In genomic region chr11:64687641-64688533, GRCh38 we compare ENCODE assay signal across 9 cellular contexts. TPM values are rescaled to one million over a fixed set of nuclear protein-coding genes. Genes with fewer than 3 reads are reported as not detected.
A peak's percentile ranks its signal among the peaks of the same experiment; 100 is the strongest.
DNase-seq lines count a peak whose midpoint lies in the region; ATAC-seq, FAIRE-seq and TF ChIP-seq lines count a peak whose summit lies in the region.
"Had no signal": no experiment of that assay in that cellular context is flagged by ENCODE, and none has a peak within 500 bp of the region (broad histone marks: within the 10 kb centered on the region; RNA-seq: fewer than 3 reads in every experiment).

No MANE protein-coding gene starts in this region.

- H3K4me3 ChIP-seq in NT2/D1 (ENCODE audit: insufficient read length, low read depth) (peak overlapping the region; percentile 50), gastroesophageal sphincter (peak overlapping the region in 1 of 2 donors; percentile 51), pancreas (peak overlapping the region in 1 of 4 donors; percentile 38)

- H3K27me3 ChIP-seq in NT2/D1 (ENCODE audit: insufficient read depth, insufficient read length) (peaks cover 8% of the 10 kb centered on the region), gastroesophageal sphincter (peaks cover 8% of the 10 kb centered on the region), pancreas (no peaks in the 10 kb centered on the region)

- no peak for TF ChIP-seq CTCF in CD14-positive monocyte (IDR thresholded peaks at IDR 0.05)
- TF ChIP-seq CTCF in gastroesophageal sphincter (IDR thresholded peaks at IDR 0.05): no peak
- no peak for TF ChIP-seq CTCF in pancreas (IDR thresholded peaks at IDR 0.05)

- peaks cover 2% of the 10 kb centered on the region for H3K4me1 ChIP-seq in NT2/D1 (ENCODE audit: insufficient read depth, insufficient read length)
- H3K4me1 ChIP-seq in gastroesophageal sphincter: peaks cover 0 to 27% (median 0%) of the 10 kb centered on the region in 3 donors
- peaks cover 0 to 18% (median 10%) of the 10 kb centered on the region in 3 donors for H3K4me1 ChIP-seq in pancreas

- WGBS in gastroesophageal sphincter (ENCODE audit: low coverage in 1 of 2), 2 donors: 48 to 64% methylated on average over 6 to 19 of the region's 19 CpGs
- 41 to 42% methylated on average over 19 of the region's 19 CpGs for WGBS in pancreas, 2 donors

- no peak for FAIRE-seq in pancreas (lab: Jason Lieb, UNC)
- FAIRE-seq: islet of Langerhans had no signal

- DNase-seq in CD14-positive monocyte (ENCODE audit: low spot score): no peak
- DNase-seq in NT2/D1 (ENCODE audit: low read depth, low spot score): no peak
- peak in 2 of 6 donors; percentile 14 to 43 for DNase-seq in pancreas
- DNase-seq in NCI-H524 treated with DMSO at 0.1 percent for 48 hours (lab: John Stamatoyannopoulos, UW): no peak
- DNase-seq in SKM-1 (lab: John Stamatoyannopoulos, UW; ENCODE audit: unreplicated experiment): no peak
- no peak for DNase-seq in SHP77 treated with DMSO at 0.1 percent for 48 hours (lab: John Stamatoyannopoulos, UW)

- peaks cover 10 to 16% (median 14%) of the 10 kb centered on the region in 3 donors for H3K27me3 Mint-ChIP-seq in CD14-positive monocyte (ENCODE audit: low read depth in 3 of 3)

- peaks cover 0 to 1% (median 0%) of the 10 kb centered on the region in 7 donors for H3K9me3 Mint-ChIP-seq in CD14-positive monocyte

- H3K4me3 Mint-ChIP-seq in CD14-positive monocyte: peak overlapping the region; percentile 74 to 89

- H3K36me3 ChIP-seq in NT2/D1 (ENCODE audit: insufficient read depth, insufficient read length, low read length): no peaks in the 10 kb centered on the region
- H3K36me3 ChIP-seq in gastroesophageal sphincter: no peaks in the 10 kb centered on the region
- H3K36me3 ChIP-seq in pancreas: no peaks in the 10 kb centered on the region

- intact Hi-C loops in CD14-positive monocyte (cut with micrococcal nuclease) (loop anchor here in 1 of 2 donors (5.0 kb wide), 1 partner anchor 36 kb away; no protein-coding TSS in a partner anchor), pancreas (cut with DNase I) (no loop called here)

- no peak for TF ChIP-seq POLR2A in gastroesophageal sphincter (IDR thresholded peaks at IDR 0.05)

- H3K4me1 Mint-ChIP-seq in CD14-positive monocyte: peaks cover 35% of the 10 kb centered on the region

- H3K9me3 ChIP-seq in NT2/D1 (ENCODE audit: insufficient read depth, low read length) (no peaks in the 10 kb centered on the region), gastroesophageal sphincter (no peaks in the 10 kb centered on the region), pancreas (no peaks in the 10 kb centered on the region)

- no peaks in the 10 kb centered on the region for H3K36me3 Mint-ChIP-seq in CD14-positive monocyte

- ATAC-seq in gastroesophageal sphincter (peak; percentile 31), pancreas (peak; percentile 3 to 32 (median 16)), GM21447 (IDR thresholded peaks at IDR 0.05; ENCODE audit: unreplicated experiment) (no peak)

- TF ChIP-seq EP300 in gastroesophageal sphincter (IDR thresholded peaks at IDR 0.05): no peak

- peak overlapping the region in 4 of 7 donors; percentile 5 to 76 (median 64) for H3K27ac Mint-ChIP-seq in CD14-positive monocyte

- H3K27ac ChIP-seq in gastroesophageal sphincter (peak overlapping the region in 3 of 4 donors; percentile 72 to 74 (median 73)), pancreas (peak overlapping the region in 2 of 4 donors; percentile 5 to 22)

- no peak overlapping the region for H3K9ac ChIP-seq in NT2/D1 (ENCODE audit: insufficient read length, low read depth)

RNA-seq across cellular contexts. Expression of gene NRXN2, which starts 35.1 kb away (rescaled TPM):
- not detected for polyA plus RNA-seq in CD14-positive monocyte
- 10 to 100 TPM in 1 of 4 donors, 1 to 10 TPM in 3; 3.4 to 25.4 (median 5.0) TPM for total RNA-seq in gastroesophageal sphincter
- 10 to 100 TPM in 1 of 6 donors, 1 to 10 TPM in 4, under 1 TPM in 1; 0.69 to 10.8 (median 2.2) TPM for total RNA-seq in pancreas
- 1 to 10 TPM in 1 of 2 donors, under 1 TPM in 1; 0.89 to 2.8 TPM for polyA plus RNA-seq in pancreas

RNA-seq across cellular contexts. Expression of gene RASGRP2, which starts 56.1 kb away (rescaled TPM):
- polyA plus RNA-seq in CD14-positive monocyte: 10 to 100 TPM; 67.6 to 68.8 TPM
- 10 to 100 TPM; 34.5 to 84.9 (median 41.1) TPM for total RNA-seq in gastroesophageal sphincter
- total RNA-seq in pancreas: 1 to 10 TPM in 5 of 6 donors, under 1 TPM in 1; 0.91 to 2.8 (median 2.2) TPM
- polyA plus RNA-seq in pancreas: 10 to 100 TPM; 11.2 to 12.4 TPM

Comparison
In these comparisons a context has a peak if more than half of its experiments do, and no peak if none do; other contexts are left out.
1. RNA of gene RASGRP2, which starts 56.1 kb away (total RNA-seq): 34.5 to 84.9 TPM in gastroesophageal sphincter; 0.91 to 2.8 TPM in pancreas; every median in the first group is over 4 times any median in the second.